Comparison of ENCODE assay signal across 8 cellular contexts in the genomic region with DNA sequence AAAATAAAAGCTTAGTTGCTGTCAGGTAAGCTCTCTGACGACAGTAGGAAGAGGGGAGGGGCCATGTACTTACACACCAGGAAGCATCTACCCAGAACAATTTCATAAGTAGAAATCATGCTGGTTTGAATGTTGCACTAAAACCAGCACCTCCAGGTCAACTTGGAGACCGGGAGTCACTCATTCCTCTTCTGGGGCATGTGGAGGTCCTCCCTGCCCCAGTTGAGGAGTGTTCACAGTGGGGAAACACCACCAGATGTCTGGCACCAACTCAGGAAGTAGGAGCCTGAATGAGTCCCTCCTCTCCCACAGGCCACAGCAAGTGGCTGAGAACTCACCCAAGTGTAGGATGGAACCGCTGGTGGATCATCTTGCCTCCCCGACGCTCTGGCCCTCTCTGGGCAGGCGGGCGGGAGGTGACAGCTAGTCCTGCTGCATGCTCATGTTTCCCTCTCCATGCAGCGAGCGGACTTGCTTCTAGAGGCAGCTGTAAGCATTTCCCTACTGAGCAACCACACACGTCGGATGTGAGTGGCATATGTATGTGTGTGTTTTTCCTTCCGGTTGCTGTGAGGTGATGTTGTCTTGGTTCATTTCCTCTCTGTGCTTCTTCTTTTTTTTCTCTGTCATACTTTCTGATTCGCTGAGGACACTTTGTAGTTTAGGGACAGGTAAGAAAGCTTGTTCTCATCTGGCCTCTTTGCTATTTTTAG.
DNase-seq lines count a peak whose midpoint lies in the region; ATAC-seq and TF ChIP-seq lines count a peak whose summit lies in the region.

No MANE protein-coding gene starts in this region.

- peaks cover 5% of the 10 kb centered on the region; the same call in 1 of the 2 replicates for H3K9me2 ChIP-seq in GM23338 (ENCODE audit: insufficient read depth)

- H3K79me2 ChIP-seq in GM23338 (replicated peaks; ENCODE audit: insufficient read depth) = no peaks in the 10 kb centered on the region

- no peak for ATAC-seq in GM23338
- peak; percentile 89 for ATAC-seq in activated T-helper 17 cell treated with anti-CD3 and anti-CD28 coated beads, Interleukin-2, amount 50 U/mL, for 72 hours (replicated peaks)
- ATAC-seq in thoracic aorta (ENCODE audit: insufficient number of reproducible peaks, low FRiP score, low read depth) = no peak

- no peak overlapping the region for H3K4me2 ChIP-seq in GM23338

- H3K9me3 ChIP-seq in mononuclear cell (ENCODE audit: low read depth, low read length) = no peaks in the 10 kb centered on the region
- H3K9me3 ChIP-seq in thoracic aorta = no peaks in the 10 kb centered on the region

- no peaks in the 10 kb centered on the region for H3F3A ChIP-seq in GM23338 (replicated peaks; ENCODE audit: low read depth)

- H3K4me1 Mint-ChIP-seq in GM23338 = peaks cover 16% of the 10 kb centered on the region
- peaks cover 45% of the 10 kb centered on the region for H3K4me1 Mint-ChIP-seq in activated T-helper 17 cell treated with anti-CD3 and anti-CD28 coated beads, Interleukin-2, amount 50 U/mL, for 72 hours

- H3K4me1 ChIP-seq in GM23338 (ENCODE audit: insufficient read depth) (no peaks in the 10 kb centered on the region), mononuclear cell (ENCODE audit: insufficient read depth, low read length) (peaks cover 65% of the 10 kb centered on the region), thoracic aorta (ENCODE audit: control insufficient read depth in 1 of 2, low read depth in 2 of 2) (peaks cover 5 to 16% of the 10 kb centered on the region in 2 donors)

- H3K4me3 ChIP-seq in GM12865 (ENCODE audit: low read depth, low read length) = peak overlapping the region; percentile 59
- no peak overlapping the region for H3K4me3 ChIP-seq in GM23338
- H3K4me3 ChIP-seq in mononuclear cell (ENCODE audit: low read length) = peak overlapping the region; percentile 58
- peak overlapping the region; percentile 31 for H3K4me3 ChIP-seq in thoracic aorta

- H3K27me3 ChIP-seq in GM23338 (ENCODE audit: insufficient read depth) (no peaks in the 10 kb centered on the region), mononuclear cell (ENCODE audit: insufficient read depth, low read length) (no peaks in the 10 kb centered on the region), thoracic aorta (replicated peaks; ENCODE audit: insufficient read depth) (no peaks in the 10 kb centered on the region)

- peak; percentile 94 for DNase-seq in GM12865 (ENCODE audit: low read depth)
- no peak for DNase-seq in GM23338 (ENCODE audit: low spot score)
- DNase-seq in NOMO-1 (lab: John Stamatoyannopoulos, UW; ENCODE audit: unreplicated experiment in 2 of 2) = peak; percentile 67 to 93
- no peak for DNase-seq in thoracic aorta (ENCODE audit: low spot score)
- no peak for DNase-seq in HuH-7 (ENCODE audit: low spot score)
- DNase-seq in NCI-H2029 (lab: John Stamatoyannopoulos, UW) = no peak

- no peak overlapping the region for H3K4me3 Mint-ChIP-seq in GM23338
- peak overlapping the region; percentile 90 for H3K4me3 Mint-ChIP-seq in activated T-helper 17 cell treated with anti-CD3 and anti-CD28 coated beads, Interleukin-2, amount 50 U/mL, for 72 hours

- no peaks in the 10 kb centered on the region for H3K27me3 Mint-ChIP-seq in GM23338 (ENCODE audit: insufficient read depth, low read depth, poor library complexity)
- no peaks in the 10 kb centered on the region for H3K27me3 Mint-ChIP-seq in activated T-helper 17 cell treated with anti-CD3 and anti-CD28 coated beads, Interleukin-2, amount 50 U/mL, for 72 hours

- peak overlapping the region; percentile 52; the same call in 1 of the 2 replicates for H2AFZ ChIP-seq in GM23338

- H3K27ac Mint-ChIP-seq in GM23338 = no peak overlapping the region
- H3K27ac Mint-ChIP-seq in activated T-helper 17 cell treated with anti-CD3 and anti-CD28 coated beads, Interleukin-2, amount 50 U/mL, for 72 hours = peak overlapping the region; percentile 91

- H3K27ac ChIP-seq in GM23338 (ENCODE audit: low read depth) (no peak overlapping the region), thoracic aorta (no peak overlapping the region)

- H3K36me3 ChIP-seq in GM23338 (ENCODE audit: insufficient read depth) = no peaks in the 10 kb centered on the region
- no peaks in the 10 kb centered on the region for H3K36me3 ChIP-seq in thoracic aorta

- H3K9me3 Mint-ChIP-seq in GM23338 = peaks cover 8% of the 10 kb centered on the region; the same call in 2 of the 3 replicates
- H3K9me3 Mint-ChIP-seq in activated T-helper 17 cell treated with anti-CD3 and anti-CD28 coated beads, Interleukin-2, amount 50 U/mL, for 72 hours = no peaks in the 10 kb centered on the region

- no peak for TF ChIP-seq CTCF in GM12865 (IDR thresholded peaks at IDR 0.05; ENCODE audit: insufficient read depth, low read depth, low read length, missing control alignments)
- no peak for TF ChIP-seq CTCF in GM23338 (conservative IDR thresholded peaks at IDR 0.05; ENCODE audit: low read depth in 2 of 2)
- TF ChIP-seq CTCF in thoracic aorta (IDR thresholded peaks at IDR 0.05) = no peak

- H4K20me1 ChIP-seq in GM23338 (replicated peaks; ENCODE audit: insufficient read depth) = no peaks in the 10 kb centered on the region

- peaks cover 3% of the 10 kb centered on the region; the same call in 1 of the 3 replicates for H3K36me3 Mint-ChIP-seq in GM23338 (ENCODE audit: low read depth)
- H3K36me3 Mint-ChIP-seq in activated T-helper 17 cell treated with anti-CD3 and anti-CD28 coated beads, Interleukin-2, amount 50 U/mL, for 72 hours (ENCODE audit: low read depth) = peaks cover 30% of the 10 kb centered on the region

TF ChIP-seq in GM23338, 12 proteins besides CTCF, POLR2A, EP300 and RAD21:
- TF ChIP-seq STAT1 (IDR thresholded peaks at IDR 0.05; ENCODE audit: unreplicated experiment) (no peak), EZH2phosphoT487 (IDR thresholded peaks at IDR 0.05; ENCODE audit: unreplicated experiment) (no peak), JUNB (IDR thresholded peaks at IDR 0.05; ENCODE audit: unreplicated experiment) (no peak)
- TF ChIP-seq, protein P1, sequence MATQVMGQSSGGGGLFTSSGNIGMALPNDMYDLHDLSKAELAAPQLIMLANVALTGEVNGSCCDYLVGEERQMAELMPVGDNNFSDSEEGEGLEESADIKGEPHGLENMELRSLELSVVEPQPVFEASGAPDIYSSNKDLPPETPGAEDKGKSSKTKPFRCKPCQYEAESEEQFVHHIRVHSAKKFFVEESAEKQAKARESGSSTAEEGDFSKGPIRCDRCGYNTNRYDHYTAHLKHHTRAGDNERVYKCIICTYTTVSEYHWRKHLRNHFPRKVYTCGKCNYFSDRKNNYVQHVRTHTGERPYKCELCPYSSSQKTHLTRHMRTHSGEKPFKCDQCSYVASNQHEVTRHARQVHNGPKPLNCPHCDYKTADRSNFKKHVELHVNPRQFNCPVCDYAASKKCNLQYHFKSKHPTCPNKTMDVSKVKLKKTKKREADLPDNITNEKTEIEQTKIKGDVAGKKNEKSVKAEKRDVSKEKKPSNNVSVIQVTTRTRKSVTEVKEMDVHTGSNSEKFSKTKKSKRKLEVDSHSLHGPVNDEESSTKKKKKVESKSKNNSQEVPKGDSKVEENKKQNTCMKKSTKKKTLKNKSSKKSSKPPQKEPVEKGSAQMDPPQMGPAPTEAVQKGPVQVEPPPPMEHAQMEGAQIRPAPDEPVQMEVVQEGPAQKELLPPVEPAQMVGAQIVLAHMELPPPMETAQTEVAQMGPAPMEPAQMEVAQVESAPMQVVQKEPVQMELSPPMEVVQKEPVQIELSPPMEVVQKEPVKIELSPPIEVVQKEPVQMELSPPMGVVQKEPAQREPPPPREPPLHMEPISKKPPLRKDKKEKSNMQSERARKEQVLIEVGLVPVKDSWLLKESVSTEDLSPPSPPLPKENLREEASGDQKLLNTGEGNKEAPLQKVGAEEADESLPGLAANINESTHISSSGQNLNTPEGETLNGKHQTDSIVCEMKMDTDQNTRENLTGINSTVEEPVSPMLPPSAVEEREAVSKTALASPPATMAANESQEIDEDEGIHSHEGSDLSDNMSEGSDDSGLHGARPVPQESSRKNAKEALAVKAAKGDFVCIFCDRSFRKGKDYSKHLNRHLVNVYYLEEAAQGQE (IDR thresholded peaks at IDR 0.05; ENCODE audit: unreplicated experiment) = no peak

Comparison
In these comparisons a context has a peak if more than half of its experiments do, and no peak if none do; other contexts are left out.
1. DNase-seq: peak in GM12865 (single experiment) and NOMO-1 (2 of 2); none in GM23338 (single experiment), thoracic aorta (single experiment), HuH-7 (single experiment) and NCI-H2029 (single experiment).